Comparison of ENCODE assay signal across 31 cellular contexts in the genomic region with DNA sequence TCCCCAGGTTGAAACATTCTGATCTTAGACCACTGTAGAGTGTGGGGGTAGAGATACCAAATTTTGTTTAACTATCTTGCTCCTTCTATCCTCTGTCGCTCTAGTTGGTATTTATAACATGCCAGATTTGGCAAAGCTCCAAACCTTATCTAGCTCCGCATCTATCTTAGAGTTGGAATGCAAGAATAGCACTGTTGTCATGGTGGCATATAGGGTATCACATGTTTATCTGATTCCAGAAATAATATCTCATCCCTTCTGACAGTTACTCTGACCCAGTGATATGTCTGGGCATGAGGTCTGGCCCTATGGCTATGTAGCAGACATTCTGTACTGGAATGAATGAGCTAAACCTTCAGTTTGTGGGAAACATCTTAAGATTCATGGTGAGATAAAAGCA. TPM values are rescaled to one million over a fixed set of nuclear protein-coding genes. Genes with fewer than 3 reads are reported as not detected.
DNase-seq lines count a peak whose midpoint lies in the region; TF ChIP-seq lines count a peak whose summit lies in the region.
"Had no signal": no experiment of that assay in that cellular context is flagged by ENCODE, and none has a peak within 500 bp of the region (broad histone marks: within the 10 kb centered on the region; RNA-seq: fewer than 3 reads in every experiment).

No MANE protein-coding gene starts in this region.

- H3K9me3 ChIP-seq in skeletal muscle tissue (ENCODE audit: control insufficient read depth in 3 of 3, low read length in 3 of 3) (no peaks in the 10 kb centered on the region), left ventricle myocardium inferior (replicated peaks) (no peaks in the 10 kb centered on the region)
- H3K9me3 ChIP-seq: ascending aorta, BLaER1, gastroesophageal sphincter, HAP-1, left lung, MG63, neutrophil, prostate gland, upper lobe of left lung had no signal

- H3K4me3 ChIP-seq in skeletal muscle tissue (ENCODE audit: low read length in 3 of 3) (peak overlapping the region in 1 of 3 donors; percentile 5), left ventricle myocardium inferior (no peak overlapping the region)
- H3K4me3 ChIP-seq: ascending aorta, BLaER1, gastroesophageal sphincter, HAP-1, left lung, MG63, prostate gland, SK-N-MC, upper lobe of left lung had no signal

- no peak overlapping the region for H3K9ac ChIP-seq in skeletal muscle tissue (ENCODE audit: low read depth in 1 of 3, low read length in 3 of 3)
- H3K9ac ChIP-seq: BLaER1, KMS-11 had no signal

- H3K27me3 ChIP-seq in skeletal muscle tissue (ENCODE audit: control insufficient read depth in 3 of 3, insufficient read depth in 3 of 3, low read length in 3 of 3) (no peaks in the 10 kb centered on the region), left ventricle myocardium inferior (ENCODE audit: low read depth) (no peaks in the 10 kb centered on the region)
- H3K27me3 ChIP-seq: ascending aorta, BLaER1, gastroesophageal sphincter, left lung, MG63, neutrophil, upper lobe of left lung had no signal

- TF ChIP-seq CTCF in left ventricle myocardium inferior (IDR thresholded peaks at IDR 0.05; ENCODE audit: borderline replicate concordance), result no peak

- H3K27ac ChIP-seq in skeletal muscle tissue (ENCODE audit: low read depth, low read length) (peak overlapping the region; percentile 18), left ventricle myocardium inferior (replicated peaks) (no peak overlapping the region)
- H3K27ac ChIP-seq: ascending aorta, BLaER1, gastroesophageal sphincter, KMS-11, left lung, neutrophil, prostate gland, SK-N-MC, upper lobe of left lung had no signal

- H3K4me1 ChIP-seq in skeletal muscle tissue (ENCODE audit: control insufficient read depth in 3 of 3, insufficient read depth in 3 of 3, low read length in 3 of 3) (peaks cover 8 to 37% (median 24%) of the 10 kb centered on the region in 3 donors), left ventricle myocardium inferior (peaks cover 49% of the 10 kb centered on the region)
- H3K4me1 ChIP-seq: ascending aorta, BLaER1, HAP-1, prostate gland had no signal

- DNase-seq in NCI-H226, result peak; percentile 24
- DNase-seq in amniotic epithelial cell (ENCODE audit: low read depth), result peak; percentile 70
- DNase-seq in foreskin melanocyte, result peak; percentile 86
- DNase-seq in NCI-H446 (lab: John Stamatoyannopoulos, UW), result no peak
- DNase-seq in left ventricle myocardium inferior, result no peak
- DNase-seq in posterior vena cava (ENCODE audit: low spot score), result no peak
- DNase-seq: activated CD4-positive, alpha-beta T cell treated with anti-CD3 and anti-CD28 coated beads, Interleukin-2, amount 50 U/mL, for 4 hours; activated CD8-positive, alpha-beta memory T cell treated with anti-CD3 and anti-CD28 coated beads, Interleukin-2, amount 10 ng/mL, durations not matched to agents 7 days and 5 days; activated gamma-delta T cell treated with Interleukin-2 at 50 U/mL for 16 hours; activated naive CD8-positive, alpha-beta T cell treated with anti-CD3 and anti-CD28 coated beads, Interleukin-2, amount 10 ng/mL, durations not matched to agents 7 days and 5 days; activated T-cell treated with anti-CD3 and anti-CD28 coated beads, Interleukin-2, amount 50 U/mL, for 4 hours; DMS53; hippocampal formation; left lung; MG63; naive thymus-derived CD4-positive, alpha-beta T cell; NCI-H1105 treated with DMSO at 0.1 percent for 48 hours; NCI-H2081; NCI-H510A; RPMI8226; stimulated activated CD4-positive, alpha-beta T cell treated with anti-CD3 and anti-CD28 coated beads, Interleukin-15, amount 100 ng/mL, for 24 hours; upper lobe of left lung had no signal

- intact Hi-C loops in left ventricle myocardium inferior (cut with micrococcal nuclease), result no loop called here
- intact Hi-C loops in posterior vena cava (cut with DNase I), result no loop called here

- H3K36me3 ChIP-seq in skeletal muscle tissue (ENCODE audit: control insufficient read depth in 3 of 3, insufficient read depth in 3 of 3, low read length in 3 of 3) (peaks cover 2 to 4% (median 3%) of the 10 kb centered on the region in 3 donors), left ventricle myocardium inferior (peaks cover 15% of the 10 kb centered on the region)
- H3K36me3 ChIP-seq: HAP-1, left lung, MG63, prostate gland had no signal

RNA-seq across cellular contexts. Expression of gene CABYR, which starts 51.7 kb away (rescaled TPM):
- total RNA-seq in skeletal muscle tissue, result 3.1 TPM
- total RNA-seq in left ventricle myocardium inferior, result not detected
- total RNA-seq in posterior vena cava, result 1 to 10 TPM; 6.9 to 7.6 TPM
- total RNA-seq: ascending aorta had no signal

Comparison
In these comparisons a context has a peak if more than half of its experiments do, and no peak if none do; other contexts are left out.
1. DNase-seq: peak in NCI-H226 (single experiment), amniotic epithelial cell (single experiment) and foreskin melanocyte (single experiment); none in NCI-H446 (0 of 2), left ventricle myocardium inferior (single experiment) and posterior vena cava (single experiment).